In genomic region chr6:3849681-3850450, GRCh38 we compare ENCODE assay signal across 8 cellular contexts. TPM values are rescaled to one million over a fixed set of nuclear protein-coding genes. Genes with fewer than 3 reads are reported as not detected.
A peak's percentile ranks its signal among the peaks of the same experiment; 100 is the strongest.
DNase-seq lines count a peak whose midpoint lies in the region; ATAC-seq, FAIRE-seq and TF ChIP-seq lines count a peak whose summit lies in the region.

No MANE protein-coding gene starts in this region.

- no peaks in the 10 kb centered on the region for H3K9me2 ChIP-seq in DOHH2 (replicated peaks; ENCODE audit: control insufficient read depth, low read length)

- peak overlapping the region; percentile 78 for H3K4me3 ChIP-seq in DOHH2 (ENCODE audit: low read length)
- H3K4me3 ChIP-seq in NT2/D1 (ENCODE audit: insufficient read length, low read depth), result peak overlapping the region; percentile 63
- peak overlapping the region; percentile 65 for H3K4me3 ChIP-seq in epithelial cell of esophagus (ENCODE audit: low read length)

- no peaks in the 10 kb centered on the region for H3K36me3 ChIP-seq in DOHH2 (ENCODE audit: control insufficient read depth, low read length)
- H3K36me3 ChIP-seq in NT2/D1 (ENCODE audit: insufficient read depth, insufficient read length, low read length), result peaks cover 5% of the 10 kb centered on the region

- H3K4me1 ChIP-seq in DOHH2 (ENCODE audit: control insufficient read depth, low read length), result peaks cover 10% of the 10 kb centered on the region
- H3K4me1 ChIP-seq in NT2/D1 (ENCODE audit: insufficient read depth, insufficient read length), result no peaks in the 10 kb centered on the region

- H3K9me3 Mint-ChIP-seq in natural killer cell treated with Interleukin-12 subunit alpha and Interleukin-12 subunit beta and Interleukin-15 and Interleukin-18, amount 100 ng/mL, for 72 hours, result no peaks in the 10 kb centered on the region

- no peak for ATAC-seq in natural killer cell treated with Interleukin-12 subunit alpha and Interleukin-12 subunit beta and Interleukin-15 and Interleukin-18, amount 100 ng/mL, for 72 hours
- ATAC-seq in HG02610 (IDR thresholded peaks at IDR 0.05; ENCODE audit: unreplicated experiment), result no peak

- H3K36me3 Mint-ChIP-seq in natural killer cell treated with Interleukin-12 subunit alpha and Interleukin-12 subunit beta and Interleukin-15 and Interleukin-18, amount 100 ng/mL, for 72 hours, result no peaks in the 10 kb centered on the region

- no peak for TF ChIP-seq CTCF in DOHH2 (IDR thresholded peaks at IDR 0.05; ENCODE audit: low read depth, low read length, poor library complexity, severe bottlenecking)
- no peak for TF ChIP-seq CTCF in epithelial cell of esophagus (IDR thresholded peaks at IDR 0.05; ENCODE audit: insufficient read depth, low read depth, low read length, missing control alignments)

- no peaks in the 10 kb centered on the region for H4K20me1 ChIP-seq in DOHH2 (ENCODE audit: control insufficient read depth, insufficient read depth, low read depth, low read length)

- H3K27me3 Mint-ChIP-seq in natural killer cell treated with Interleukin-12 subunit alpha and Interleukin-12 subunit beta and Interleukin-15 and Interleukin-18, amount 100 ng/mL, for 72 hours, result no peaks in the 10 kb centered on the region

- peak overlapping the region; percentile 51 for H3K4me2 ChIP-seq in DOHH2 (ENCODE audit: low read length)

- DNase-seq in NT2/D1 (ENCODE audit: low read depth, low spot score) (no peak), epithelial cell of esophagus (ENCODE audit: low read depth) (peak; percentile 14), NCI-H345 (lab: John Stamatoyannopoulos, UW) (no peak), GM19239 (ENCODE audit: insufficient read length, low spot score) (no peak), HK-2 (ENCODE audit: unreplicated experiment) (no peak)
- no peak for DNase-seq in natural killer cell treated with Interleukin-12 subunit alpha and Interleukin-12 subunit beta and Interleukin-15 and Interleukin-18, amount 100 ng/mL, for 72 hours (ENCODE audit: low spot score)

- H3K4me1 Mint-ChIP-seq in natural killer cell treated with Interleukin-12 subunit alpha and Interleukin-12 subunit beta and Interleukin-15 and Interleukin-18, amount 100 ng/mL, for 72 hours (ENCODE audit: low read depth in 2 of 2), result peaks cover 15 to 26% of the 10 kb centered on the region in 2 donors

- H3F3A ChIP-seq in DOHH2 (ENCODE audit: control insufficient read depth, insufficient read depth), result no peaks in the 10 kb centered on the region

- FAIRE-seq in GM19239 (lab: Jason Lieb, UNC), result no peak

- H3K4me3 Mint-ChIP-seq in natural killer cell treated with Interleukin-12 subunit alpha and Interleukin-12 subunit beta and Interleukin-15 and Interleukin-18, amount 100 ng/mL, for 72 hours, result peak overlapping the region; percentile 80

- peak overlapping the region in 1 of 2 donors; percentile 55 for H3K27ac Mint-ChIP-seq in natural killer cell treated with Interleukin-12 subunit alpha and Interleukin-12 subunit beta and Interleukin-15 and Interleukin-18, amount 100 ng/mL, for 72 hours

- peak overlapping the region; percentile 74 for H3K9ac ChIP-seq in NT2/D1 (ENCODE audit: insufficient read length, low read depth)

- H3K79me2 ChIP-seq in DOHH2 (ENCODE audit: control insufficient read depth, low read length), result no peaks in the 10 kb centered on the region

- H3K27me3 ChIP-seq in DOHH2 (ENCODE audit: control insufficient read depth, low read length), result no peaks in the 10 kb centered on the region
- no peaks in the 10 kb centered on the region for H3K27me3 ChIP-seq in NT2/D1 (ENCODE audit: insufficient read depth, insufficient read length)

- peaks cover 4% of the 10 kb centered on the region; the same call in 1 of the 2 replicates for H3K9me3 ChIP-seq in DOHH2 (ENCODE audit: control insufficient read depth, insufficient read depth, low read length)
- no peaks in the 10 kb centered on the region for H3K9me3 ChIP-seq in NT2/D1 (ENCODE audit: insufficient read depth, low read length)

- H3K27ac ChIP-seq in DOHH2 (ENCODE audit: low read depth, low read length), result no peak overlapping the region

RNA-seq across cellular contexts. Expression of gene FAM50B, which starts 0.7 kb away (rescaled TPM):
- 1 to 10 TPM; 5.3 to 7.3 TPM for total RNA-seq in natural killer cell treated with Interleukin-12 subunit alpha and Interleukin-12 subunit beta and Interleukin-15 and Interleukin-18, amount 100 ng/mL, for 72 hours
